Comparison of ENCODE assay signal across 26 cellular contexts in genomic region chrX:70208479-70208878, GRCh38. TPM values are rescaled to one million over a fixed set of nuclear protein-coding genes. Genes with fewer than 3 reads are reported as not detected.
"Had no signal": no experiment of that assay in that cellular context is flagged by ENCODE, and none has a peak within 500 bp of the region (broad histone marks: within the 10 kb centered on the region; RNA-seq: fewer than 3 reads in every experiment).

No MANE protein-coding gene starts in this region.

- H3K4me3 Mint-ChIP-seq: activated CD4-positive, alpha-beta T cell treated with anti-CD3 and anti-CD28 coated beads, Interleukin-2, amount 10 ng/mL, durations not matched to agents 7 days and 5 days; activated CD8-positive, alpha-beta T cell treated with anti-CD3 and anti-CD28 coated beads, Interleukin-2, amount 10 ng/mL, durations not matched to agents 7 days and 5 days; activated naive CD4-positive, alpha-beta T cell treated with anti-CD3 and anti-CD28 coated beads, Interleukin-2, amount 50 U/mL, for 24 hours; activated T-cell treated with anti-CD3 and anti-CD28 coated beads, Interleukin-2, amount 50 U/mL, for 24 hours; central memory CD8-positive, alpha-beta T cell; naive B cell; neural crest cell; stimulated activated effector memory CD8-positive, alpha-beta T cell treated with anti-CD3 and anti-CD28 coated beads, Interleukin-12 subunit alpha, Interleukin-12 subunit beta, amount 100 ng/mL, for 72 hours; type B pancreatic cell had no signal

- H3K9me3 ChIP-seq: adrenal gland, gastroesophageal sphincter, heart right ventricle, left ventricle myocardium inferior, pancreas, stomach, testis had no signal

- H3K27me3 Mint-ChIP-seq: activated naive CD4-positive, alpha-beta T cell treated with anti-CD3 and anti-CD28 coated beads, Interleukin-2, amount 50 U/mL, for 24 hours; central memory CD8-positive, alpha-beta T cell had no signal

- H3K9me3 Mint-ChIP-seq: activated CD4-positive, alpha-beta T cell treated with anti-CD3 and anti-CD28 coated beads, Interleukin-2, amount 10 ng/mL, durations not matched to agents 7 days and 5 days; activated naive CD4-positive, alpha-beta T cell treated with anti-CD3 and anti-CD28 coated beads, Interleukin-2, amount 50 U/mL, for 24 hours; activated T-cell treated with anti-CD3 and anti-CD28 coated beads, Interleukin-2, amount 50 U/mL, for 24 hours; central memory CD8-positive, alpha-beta T cell; stimulated activated effector memory CD8-positive, alpha-beta T cell treated with anti-CD3 and anti-CD28 coated beads, Interleukin-12 subunit alpha, Interleukin-12 subunit beta, amount 100 ng/mL, for 72 hours had no signal

- H3K36me3 ChIP-seq: adrenal gland, brain microvascular endothelial cell, gastroesophageal sphincter, heart right ventricle, left ventricle myocardium inferior, pancreas, stomach had no signal

- H3K27ac ChIP-seq: adrenal gland, brain microvascular endothelial cell, coronary artery, gastroesophageal sphincter, heart right ventricle, left ventricle myocardium inferior, pancreas, stomach, testis had no signal

- H3K27ac Mint-ChIP-seq: activated CD4-positive, alpha-beta T cell treated with anti-CD3 and anti-CD28 coated beads, Interleukin-2, amount 10 ng/mL, durations not matched to agents 7 days and 5 days; activated CD8-positive, alpha-beta T cell treated with anti-CD3 and anti-CD28 coated beads, Interleukin-2, amount 10 ng/mL, durations not matched to agents 7 days and 5 days; activated naive CD4-positive, alpha-beta T cell treated with anti-CD3 and anti-CD28 coated beads, Interleukin-2, amount 50 U/mL, for 24 hours; activated T-cell treated with anti-CD3 and anti-CD28 coated beads, Interleukin-2, amount 50 U/mL, for 24 hours; naive B cell; stimulated activated effector memory CD8-positive, alpha-beta T cell treated with anti-CD3 and anti-CD28 coated beads, Interleukin-12 subunit alpha, Interleukin-12 subunit beta, amount 100 ng/mL, for 72 hours; type B pancreatic cell had no signal

- H3K27me3 ChIP-seq: brain microvascular endothelial cell, gastroesophageal sphincter, stomach, testis had no signal

- H3K4me3 ChIP-seq: adrenal gland, coronary artery, gastroesophageal sphincter, heart right ventricle, left ventricle myocardium inferior, pancreas, stomach, testis had no signal

- DNase-seq: activated CD4-positive, alpha-beta T cell treated with anti-CD3 and anti-CD28 coated beads, Interleukin-2, amount 10 ng/mL, durations not matched to agents 7 days and 5 days; activated CD8-positive, alpha-beta T cell treated with anti-CD3 and anti-CD28 coated beads, Interleukin-2, amount 10 ng/mL, durations not matched to agents 7 days and 5 days; activated effector memory CD4-positive, alpha-beta T cell treated with anti-CD3 and anti-CD28 coated beads, Interleukin-2, amount 50 U/mL, for 16 hours; activated T-cell treated with anti-CD3 and anti-CD28 coated beads, Interleukin-2, amount 50 U/mL, for 24 hours; adrenal gland; brain microvascular endothelial cell; heart right ventricle; kidney glomerular epithelial cell; left ventricle myocardium inferior; naive B cell; pancreas; stimulated activated CD4-positive, alpha-beta T cell treated with anti-CD3 and anti-CD28 coated beads, Interleukin-4, amount 100 ng/mL, for 24 hours; stomach; T-helper 1 cell; T1000; testis had no signal

- ATAC-seq: activated CD8-positive, alpha-beta T cell treated with anti-CD3 and anti-CD28 coated beads, Interleukin-2, amount 10 ng/mL, durations not matched to agents 7 days and 5 days; gastroesophageal sphincter; heart right ventricle; pancreas; sciatic nerve; stimulated activated effector memory CD8-positive, alpha-beta T cell treated with anti-CD3 and anti-CD28 coated beads, Interleukin-12 subunit alpha, Interleukin-12 subunit beta, amount 100 ng/mL, for 72 hours had no signal

- H3K4me1 Mint-ChIP-seq: activated CD4-positive, alpha-beta T cell treated with anti-CD3 and anti-CD28 coated beads, Interleukin-2, amount 10 ng/mL, durations not matched to agents 7 days and 5 days; activated naive CD4-positive, alpha-beta T cell treated with anti-CD3 and anti-CD28 coated beads, Interleukin-2, amount 50 U/mL, for 24 hours; central memory CD8-positive, alpha-beta T cell; naive B cell; neural crest cell; stimulated activated effector memory CD8-positive, alpha-beta T cell treated with anti-CD3 and anti-CD28 coated beads, Interleukin-12 subunit alpha, Interleukin-12 subunit beta, amount 100 ng/mL, for 72 hours had no signal

- H3K4me1 ChIP-seq: adrenal gland, gastroesophageal sphincter, heart right ventricle, left ventricle myocardium inferior, pancreas, stomach, testis had no signal

- FAIRE-seq: pancreas had no signal

- H3K36me3 Mint-ChIP-seq: activated naive CD4-positive, alpha-beta T cell treated with anti-CD3 and anti-CD28 coated beads, Interleukin-2, amount 50 U/mL, for 24 hours; naive B cell; stimulated activated effector memory CD8-positive, alpha-beta T cell treated with anti-CD3 and anti-CD28 coated beads, Interleukin-12 subunit alpha, Interleukin-12 subunit beta, amount 100 ng/mL, for 72 hours; type B pancreatic cell had no signal

RNA-seq across cellular contexts. Expression of gene AWAT1, which starts 26.0 kb away (rescaled TPM):
- total RNA-seq: activated CD4-positive, alpha-beta T cell treated with anti-CD3 and anti-CD28 coated beads, Interleukin-2, amount 10 ng/mL, durations not matched to agents 7 days and 5 days; activated CD8-positive, alpha-beta T cell treated with anti-CD3 and anti-CD28 coated beads, Interleukin-2, amount 10 ng/mL, durations not matched to agents 7 days and 5 days; adrenal gland; epithelial cell of proximal tubule; fibroblast of lung; gastroesophageal sphincter; heart right ventricle; left ventricle myocardium inferior; neural crest cell; pancreas; sciatic nerve; stomach; testis had no signal

RNA-seq across cellular contexts. Expression of gene DGAT2L6, which starts 31.2 kb away (rescaled TPM):
- total RNA-seq: activated CD4-positive, alpha-beta T cell treated with anti-CD3 and anti-CD28 coated beads, Interleukin-2, amount 10 ng/mL, durations not matched to agents 7 days and 5 days; activated CD8-positive, alpha-beta T cell treated with anti-CD3 and anti-CD28 coated beads, Interleukin-2, amount 10 ng/mL, durations not matched to agents 7 days and 5 days; adrenal gland; epithelial cell of proximal tubule; fibroblast of lung; gastroesophageal sphincter; heart right ventricle; left ventricle myocardium inferior; neural crest cell; pancreas; sciatic nerve; stomach; testis had no signal

RNA-seq across cellular contexts. Expression of gene P2RY4, which starts 51.5 kb away (rescaled TPM):
- total RNA-seq: epithelial cell of proximal tubule, left ventricle myocardium inferior had no signal

RNA-seq across cellular contexts. Expression of gene ARR3, which starts 59.7 kb away (rescaled TPM):
- total RNA-seq: activated CD4-positive, alpha-beta T cell treated with anti-CD3 and anti-CD28 coated beads, Interleukin-2, amount 10 ng/mL, durations not matched to agents 7 days and 5 days; activated CD8-positive, alpha-beta T cell treated with anti-CD3 and anti-CD28 coated beads, Interleukin-2, amount 10 ng/mL, durations not matched to agents 7 days and 5 days; adrenal gland; epithelial cell of proximal tubule; fibroblast of lung; gastroesophageal sphincter; heart right ventricle; left ventricle myocardium inferior; neural crest cell; pancreas; sciatic nerve; stomach; testis had no signal
